9 cellular contexts compared by ENCODE assay signal in the genomic region with DNA sequence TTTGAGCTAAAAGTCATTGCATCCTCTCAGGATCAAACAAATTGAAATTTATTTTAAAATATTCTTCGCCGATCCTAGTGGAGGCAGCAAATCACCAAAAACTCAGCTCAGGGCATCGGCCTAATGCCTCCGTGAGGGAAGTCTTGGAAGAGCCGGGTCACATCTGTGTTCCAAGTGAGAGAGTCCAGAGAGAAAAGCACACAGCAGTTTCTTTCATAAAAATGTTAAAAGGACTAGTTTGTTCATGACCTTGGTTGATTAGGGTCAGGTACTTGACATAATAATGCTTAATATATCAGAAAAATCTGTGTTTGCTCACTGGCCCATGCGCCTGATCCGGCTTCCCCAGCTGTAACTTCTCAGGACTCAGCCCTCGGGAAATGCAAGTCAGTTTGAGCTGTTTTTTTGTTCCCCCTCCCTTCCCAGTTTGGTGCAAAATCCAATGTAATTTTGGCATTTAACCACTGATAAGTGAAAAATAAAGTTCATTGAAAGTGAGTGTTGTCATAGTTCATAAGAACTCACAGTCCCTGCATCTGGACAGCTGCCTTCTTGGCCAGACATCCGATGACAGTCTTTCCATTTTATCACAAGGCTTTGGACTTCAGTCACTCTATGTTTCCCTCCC.
DNase-seq lines count a peak whose midpoint lies in the region; ATAC-seq and TF ChIP-seq lines count a peak whose summit lies in the region.
"Had no signal": no experiment of that assay in that cellular context is flagged by ENCODE, and none has a peak within 500 bp of the region (broad histone marks: within the 10 kb centered on the region; RNA-seq: fewer than 3 reads in every experiment).

No MANE protein-coding gene starts in this region.

- no peaks in the 10 kb centered on the region for H3K9me3 ChIP-seq in smooth muscle cell (replicated peaks; ENCODE audit: low read depth)
- no peaks in the 10 kb centered on the region for H3K9me3 ChIP-seq in naive thymus-derived CD4-positive, alpha-beta T cell (ENCODE audit: control insufficient read depth in 2 of 3, low read length in 3 of 3)

- intact Hi-C loops in naive thymus-derived CD4-positive, alpha-beta T cell (cut with micrococcal nuclease) = no loop called here

- peaks cover 0 to 15% (median 0%) of the 10 kb centered on the region in 5 donors for H3K27me3 Mint-ChIP-seq in naive thymus-derived CD4-positive, alpha-beta T cell

- WGBS in smooth muscle cell (ENCODE audit: low lambda C conversion rate) = 49% methylated on average over 9 of the region's 9 CpGs

- no peaks in the 10 kb centered on the region for H4K20me1 ChIP-seq in smooth muscle cell (ENCODE audit: low read depth)

- no peak overlapping the region for H3K27ac Mint-ChIP-seq in naive thymus-derived CD4-positive, alpha-beta T cell

- POLR2A ChIA-PET in naive thymus-derived CD4-positive, alpha-beta T cell (lab: Charles Lee) = no interaction called here

- H3K27me3 ChIP-seq in smooth muscle cell (ENCODE audit: low read depth) = no peaks in the 10 kb centered on the region
- no peaks in the 10 kb centered on the region for H3K27me3 ChIP-seq in naive thymus-derived CD4-positive, alpha-beta T cell (ENCODE audit: control insufficient read depth in 2 of 2, insufficient read depth in 2 of 2, low read length in 2 of 2)

- no peak overlapping the region for H3K9ac ChIP-seq in smooth muscle cell (ENCODE audit: low read depth)

- no peak overlapping the region for H3K4me3 Mint-ChIP-seq in naive thymus-derived CD4-positive, alpha-beta T cell

- TF ChIP-seq RAD21 in Ishikawa (IDR thresholded peaks at IDR 0.05; ENCODE audit: low read depth) = peak; percentile 34

- H3K4me3 ChIP-seq in choroid plexus epithelial cell (ENCODE audit: low read depth, low read length) = no peak overlapping the region
- H3K4me3 ChIP-seq in smooth muscle cell = no peak overlapping the region
- H3K4me3 ChIP-seq in naive thymus-derived CD4-positive, alpha-beta T cell (ENCODE audit: low read length) = no peak overlapping the region

- TF ChIP-seq CTCF in choroid plexus epithelial cell (conservative IDR thresholded peaks at IDR 0.05; ENCODE audit: low read depth, low read length) (peak; percentile 26), smooth muscle cell (IDR thresholded peaks at IDR 0.05; ENCODE audit: borderline replicate concordance, insufficient read depth, poor library complexity, severe bottlenecking) (no peak)

- TF ChIP-seq EP300 in Ishikawa (IDR thresholded peaks at IDR 0.05; ENCODE audit: borderline replicate concordance) = no peak

- H3K4me1 ChIP-seq in smooth muscle cell (ENCODE audit: low read depth) = peaks cover 16% of the 10 kb centered on the region
- H3K4me1 ChIP-seq in naive thymus-derived CD4-positive, alpha-beta T cell (ENCODE audit: control insufficient read depth in 2 of 2, insufficient read depth in 2 of 2, low read length in 2 of 2) = no peaks in the 10 kb centered on the region

- peaks cover 20% of the 10 kb centered on the region for H3F3A ChIP-seq in smooth muscle cell (ENCODE audit: low read depth)

- DNase-seq in choroid plexus epithelial cell (ENCODE audit: low read depth) (peak; percentile 31), left kidney (ENCODE audit: low read depth, low spot score) (peak; percentile 77), smooth muscle cell (lab: John Stamatoyannopoulos, UW; ENCODE audit: unreplicated experiment) (no peak)
- DNase-seq in naive thymus-derived CD4-positive, alpha-beta T cell = no peak
- no peak for DNase-seq in central memory CD4-positive, alpha-beta T cell
- DNase-seq: GF-D8, SW 1271 had no signal

- CTCF ChIA-PET in naive thymus-derived CD4-positive, alpha-beta T cell (lab: Charles Lee) = interaction anchor here (0.6 to 1.6 kb wide), 4 partner anchors 11 to 508 kb away, joined by 3 to 6 read pairs (median 3); no protein-coding TSS in a partner anchor

- peak overlapping the region; percentile 32 for H3K4me2 ChIP-seq in smooth muscle cell

- peak overlapping the region; percentile 46 for H3K27ac ChIP-seq in smooth muscle cell (ENCODE audit: low read depth)
- no peak overlapping the region for H3K27ac ChIP-seq in naive thymus-derived CD4-positive, alpha-beta T cell (ENCODE audit: low read depth, low read length)

- no peak for ATAC-seq in naive thymus-derived CD4-positive, alpha-beta T cell
- no peak for ATAC-seq in GM21786 (IDR thresholded peaks at IDR 0.05; ENCODE audit: unreplicated experiment)

- H3K79me2 ChIP-seq in smooth muscle cell (ENCODE audit: low read depth) = no peaks in the 10 kb centered on the region

- H3K36me3 Mint-ChIP-seq in naive thymus-derived CD4-positive, alpha-beta T cell = peaks cover 0 to 3% (median 0%) of the 10 kb centered on the region in 5 donors

- no peaks in the 10 kb centered on the region for H3K36me3 ChIP-seq in smooth muscle cell (ENCODE audit: low read depth)
- no peaks in the 10 kb centered on the region for H3K36me3 ChIP-seq in naive thymus-derived CD4-positive, alpha-beta T cell (ENCODE audit: control insufficient read depth in 2 of 3, insufficient read depth in 3 of 3, low read length in 3 of 3)

- peaks cover 0 to 3% (median 0%) of the 10 kb centered on the region in 11 donors for H3K9me3 Mint-ChIP-seq in naive thymus-derived CD4-positive, alpha-beta T cell

- peak overlapping the region; percentile 24 for H2AFZ ChIP-seq in smooth muscle cell (ENCODE audit: low read depth)

- H3K4me1 Mint-ChIP-seq in naive thymus-derived CD4-positive, alpha-beta T cell = peaks cover 0 to 13% (median 4%) of the 10 kb centered on the region in 7 donors

TF ChIP-seq in Ishikawa, 13 proteins besides CTCF, POLR2A, EP300 and RAD21:
- TF ChIP-seq, protein P1, sequence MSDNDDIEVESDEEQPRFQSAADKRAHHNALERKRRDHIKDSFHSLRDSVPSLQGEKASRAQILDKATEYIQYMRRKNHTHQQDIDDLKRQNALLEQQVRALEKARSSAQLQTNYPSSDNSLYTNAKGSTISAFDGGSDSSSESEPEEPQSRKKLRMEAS (IDR thresholded peaks at IDR 0.05) = no peak
- TF ChIP-seq CREB1 (IDR thresholded peaks at IDR 0.05; ENCODE audit: low read depth) (no peak), EGR1 (IDR thresholded peaks at IDR 0.05) (no peak), ZBTB7A (IDR thresholded peaks at IDR 0.05; ENCODE audit: low read depth) (no peak), TEAD4 (IDR thresholded peaks at IDR 0.05) (no peak), TAF1 (IDR thresholded peaks at IDR 0.05; ENCODE audit: low read depth) (no peak), TCF12 (IDR thresholded peaks at IDR 0.05; ENCODE audit: low read depth) (no peak), FOXM1 (IDR thresholded peaks at IDR 0.05; ENCODE audit: borderline replicate concordance, low read depth) (no peak), YY1 (IDR thresholded peaks at IDR 0.05; ENCODE audit: low read depth) (no peak), NFIC (IDR thresholded peaks at IDR 0.05) (no peak), CEBPB (IDR thresholded peaks at IDR 0.05) (no peak)
- TF ChIP-seq, protein P2, sequence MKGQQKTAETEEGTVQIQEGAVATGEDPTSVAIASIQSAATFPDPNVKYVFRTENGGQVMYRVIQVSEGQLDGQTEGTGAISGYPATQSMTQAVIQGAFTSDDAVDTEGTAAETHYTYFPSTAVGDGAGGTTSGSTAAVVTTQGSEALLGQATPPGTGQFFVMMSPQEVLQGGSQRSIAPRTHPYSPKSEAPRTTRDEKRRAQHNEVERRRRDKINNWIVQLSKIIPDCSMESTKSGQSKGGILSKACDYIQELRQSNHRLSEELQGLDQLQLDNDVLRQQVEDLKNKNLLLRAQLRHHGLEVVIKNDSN (IDR thresholded peaks at IDR 0.05) = no peak
- TF ChIP-seq, protein P3, sequence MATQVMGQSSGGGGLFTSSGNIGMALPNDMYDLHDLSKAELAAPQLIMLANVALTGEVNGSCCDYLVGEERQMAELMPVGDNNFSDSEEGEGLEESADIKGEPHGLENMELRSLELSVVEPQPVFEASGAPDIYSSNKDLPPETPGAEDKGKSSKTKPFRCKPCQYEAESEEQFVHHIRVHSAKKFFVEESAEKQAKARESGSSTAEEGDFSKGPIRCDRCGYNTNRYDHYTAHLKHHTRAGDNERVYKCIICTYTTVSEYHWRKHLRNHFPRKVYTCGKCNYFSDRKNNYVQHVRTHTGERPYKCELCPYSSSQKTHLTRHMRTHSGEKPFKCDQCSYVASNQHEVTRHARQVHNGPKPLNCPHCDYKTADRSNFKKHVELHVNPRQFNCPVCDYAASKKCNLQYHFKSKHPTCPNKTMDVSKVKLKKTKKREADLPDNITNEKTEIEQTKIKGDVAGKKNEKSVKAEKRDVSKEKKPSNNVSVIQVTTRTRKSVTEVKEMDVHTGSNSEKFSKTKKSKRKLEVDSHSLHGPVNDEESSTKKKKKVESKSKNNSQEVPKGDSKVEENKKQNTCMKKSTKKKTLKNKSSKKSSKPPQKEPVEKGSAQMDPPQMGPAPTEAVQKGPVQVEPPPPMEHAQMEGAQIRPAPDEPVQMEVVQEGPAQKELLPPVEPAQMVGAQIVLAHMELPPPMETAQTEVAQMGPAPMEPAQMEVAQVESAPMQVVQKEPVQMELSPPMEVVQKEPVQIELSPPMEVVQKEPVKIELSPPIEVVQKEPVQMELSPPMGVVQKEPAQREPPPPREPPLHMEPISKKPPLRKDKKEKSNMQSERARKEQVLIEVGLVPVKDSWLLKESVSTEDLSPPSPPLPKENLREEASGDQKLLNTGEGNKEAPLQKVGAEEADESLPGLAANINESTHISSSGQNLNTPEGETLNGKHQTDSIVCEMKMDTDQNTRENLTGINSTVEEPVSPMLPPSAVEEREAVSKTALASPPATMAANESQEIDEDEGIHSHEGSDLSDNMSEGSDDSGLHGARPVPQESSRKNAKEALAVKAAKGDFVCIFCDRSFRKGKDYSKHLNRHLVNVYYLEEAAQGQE (IDR thresholded peaks at IDR 0.05; ENCODE audit: low read depth) = no peak

Comparison
In these comparisons a context has a peak if more than half of its experiments do, and no peak if none do; other contexts are left out.
1. DNase-seq: peak in choroid plexus epithelial cell (single experiment) and left kidney (single experiment); none in smooth muscle cell (single experiment), naive thymus-derived CD4-positive, alpha-beta T cell (0 of 9) and central memory CD4-positive, alpha-beta T cell (single experiment).